12 cellular contexts compared by ENCODE assay signal in the genomic region with DNA sequence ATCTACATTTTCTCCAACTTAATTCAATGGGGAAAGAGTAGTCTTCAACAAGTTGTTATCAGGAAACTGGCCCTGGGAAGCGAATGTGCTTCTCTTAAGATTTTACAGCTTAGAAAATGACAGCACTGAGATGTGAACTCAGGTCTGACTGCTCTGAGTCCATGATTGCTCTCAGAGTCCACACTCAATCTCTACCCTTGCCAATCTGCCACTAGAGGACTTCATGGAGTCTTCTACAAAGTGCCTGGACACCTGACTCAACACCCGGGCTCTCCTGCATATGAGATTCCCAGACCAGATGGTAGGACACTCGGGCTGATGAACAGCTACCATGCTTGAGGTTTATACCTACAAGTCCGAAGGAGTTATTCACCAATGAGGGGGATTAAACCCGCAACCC.
A peak's percentile ranks its signal among the peaks of the same experiment; 100 is the strongest.
DNase-seq lines count a peak whose midpoint lies in the region; ATAC-seq, FAIRE-seq and TF ChIP-seq lines count a peak whose summit lies in the region.
"Had no signal": no experiment of that assay in that cellular context is flagged by ENCODE, and none has a peak within 500 bp of the region (broad histone marks: within the 10 kb centered on the region; RNA-seq: fewer than 3 reads in every experiment).

No MANE protein-coding gene starts in this region.

- H3K4me2 ChIP-seq in HepG2 (ENCODE audit: low read depth, low read length) (no peak overlapping the region), K562 (ENCODE audit: insufficient read depth, low read length) (peak overlapping the region; percentile 34; the same call in 1 of the 2 replicates)

- BruUV-seq in HepG2 (replicated peaks; lab: Mats Ljungman, UMichigan), result no TSS peak
- no TSS peak for BruUV-seq in K562 (replicated peaks; lab: Mats Ljungman, UMichigan)

- in situ Hi-C loops in HepG2 (cut with HindIII; ENCODE audit: extremely low pct_ligation_motif_present, low pct_unique_long_range_greater_than_20kb) (no loop called here), K562 (cut with MboI) (no loop called here)

- CTCF ChIA-PET in HepG2 (lab: Yijun Ruan, JAX; ENCODE audit: low intra/inter-chr PET ratio, low total read pairs) (no interaction called here), K562 (lab: Yijun Ruan, JAX; ENCODE audit: low intra/inter-chr PET ratio) (no interaction called here)

- TF ChIP-seq RAD21 in HepG2 (CRISPR knock-in tag; IDR thresholded peaks at IDR 0.05), result no peak
- peak in 1 of 2 experiments; percentile 48; a peak in 2 of 4 replicates for TF ChIP-seq RAD21 in K562 (CRISPR knock-in tag; conservative IDR thresholded peaks at IDR 0.05 in 1 of 2, IDR thresholded peaks at IDR 0.05 in 1 of 2)

- peak; percentile 54; the same call in 2 of the 3 replicates for ATAC-seq in HepG2
- no peak for ATAC-seq in right lobe of liver
- ATAC-seq in HG03066 (IDR thresholded peaks at IDR 0.05; ENCODE audit: low read depth, unreplicated experiment), result peak; percentile 18
- ATAC-seq in K562, result peak; percentile 72
- ATAC-seq in HG03196 (IDR thresholded peaks at IDR 0.05; ENCODE audit: unreplicated experiment), result no peak

- TF ChIP-seq EP300 in HepG2 (IDR thresholded peaks at IDR 0.05; ENCODE audit: low read depth in 2 of 2, low read length in 2 of 2) (no peak), HepG2 (CRISPR knock-in tag; IDR thresholded peaks at IDR 0.05; ENCODE audit: borderline replicate concordance) (no peak), K562 (IDR thresholded peaks at IDR 0.05; ENCODE audit: low read length) (no peak)

- H3K9me3 ChIP-seq in HepG2 (ENCODE audit: low read length) (no peaks in the 10 kb centered on the region), right lobe of liver (no peaks in the 10 kb centered on the region), K562 (replicated peaks; ENCODE audit: control insufficient read depth, insufficient read depth, low read depth, low read length) (no peaks in the 10 kb centered on the region)
- H3K9me3 ChIP-seq: SJSA1 had no signal

- H3K4me1 ChIP-seq in HepG2 (ENCODE audit: insufficient read depth, low read length), result no peaks in the 10 kb centered on the region
- no peaks in the 10 kb centered on the region for H3K4me1 ChIP-seq in right lobe of liver
- H3K4me1 ChIP-seq in K562 (replicated peaks in 1 of 2; ENCODE audit: control insufficient read depth in 2 of 2, insufficient read depth in 2 of 2, low read length in 2 of 2), result peaks cover 9 to 32% of the 10 kb centered on the region in 2 experiments; a peak in 4 of 5 replicates

- TF ChIP-seq CTCF in HepG2 (CRISPR knock-in tag; IDR thresholded peaks at IDR 0.05), result peak; percentile 20; the same call in 1 of the 2 replicates
- no peak for TF ChIP-seq CTCF in right lobe of liver (IDR thresholded peaks at IDR 0.05)
- TF ChIP-seq CTCF in K562 (IDR thresholded peaks at IDR 0.05 in 2 of 3, conservative IDR thresholded peaks at IDR 0.05 in 1 of 3; ENCODE audit: insufficient read depth in 2 of 3, low read depth in 1 of 3, low read length in 3 of 3), result peak in 2 of 3 experiments; percentile 6 to 23; a peak in 1 of 6 replicates

- no peaks in the 10 kb centered on the region; a peak in 1 of 5 replicates for H3K36me3 ChIP-seq in HepG2 (replicated peaks in 1 of 2; ENCODE audit: control insufficient read depth in 1 of 2, insufficient read depth in 2 of 2, low read length in 2 of 2)
- no peaks in the 10 kb centered on the region for H3K36me3 ChIP-seq in right lobe of liver
- H3K36me3 ChIP-seq in K562 (ENCODE audit: control insufficient read depth, insufficient read depth, low read length), result peaks cover 7% of the 10 kb centered on the region; the same call in 1 of the 3 replicates
- H3K36me3 ChIP-seq: SJSA1 had no signal

- no peaks in the 10 kb centered on the region; a peak in 1 of 5 replicates for H3K27me3 ChIP-seq in HepG2 (ENCODE audit: control insufficient read depth in 1 of 2, insufficient read depth in 2 of 2, low read length in 2 of 2)
- H3K27me3 ChIP-seq in right lobe of liver, result no peaks in the 10 kb centered on the region
- no peaks in the 10 kb centered on the region for H3K27me3 ChIP-seq in K562 (ENCODE audit: control insufficient read depth in 2 of 2, insufficient read depth in 2 of 2, low read length in 2 of 2)
- H3K27me3 ChIP-seq: SJSA1 had no signal

- intact Hi-C loops in HepG2 (cut with micrococcal nuclease; ENCODE audit: unreplicated experiment) (no loop called here), right lobe of liver (cut with DNase I) (no loop called here), K562 (cut with micrococcal nuclease) (loop anchor here (5.0 kb wide), 1 partner anchor 46 kb away; no protein-coding TSS in a partner anchor)

- H3K4me3 ChIP-seq in HepG2 (replicated peaks in 1 of 3; ENCODE audit: insufficient read depth in 1 of 3, low read depth in 2 of 3, low read length in 3 of 3), result no peak overlapping the region
- H3K4me3 ChIP-seq in right lobe of liver, result no peak overlapping the region
- no peak overlapping the region for H3K4me3 ChIP-seq in K562
- H3K4me3 ChIP-seq: SJSA1 had no signal

- H3K9ac ChIP-seq in HepG2 (ENCODE audit: insufficient read depth, low read depth, low read length), result no peak overlapping the region
- H3K9ac ChIP-seq in K562 (ENCODE audit: insufficient read depth in 1 of 2, low read depth in 2 of 2, low read length in 2 of 2), result peak overlapping the region; percentile 37 to 45; a peak in 2 of 4 replicates

- DNase-seq in HepG2 (ENCODE audit: low spot score), result no peak
- no peak for DNase-seq in right lobe of liver
- DNase-seq in K562 (ENCODE audit: extremely low read depth in 1 of 4, low spot score in 3 of 4), result peak; percentile 28 to 42 (median 37)
- DNase-seq in DMS79 treated with DMSO at 0.1 percent for 48 hours (lab: John Stamatoyannopoulos, UW), result no peak
- no peak for DNase-seq in pons (ENCODE audit: low spot score)
- DNase-seq in DMS153 treated with DMSO at 0.1 percent for 48 hours (lab: John Stamatoyannopoulos, UW; ENCODE audit: unreplicated experiment), result no peak
- DNase-seq: activated gamma-delta T cell, caudate nucleus, NCI-H2171 treated with DMSO at 0.1 percent for 48 hours had no signal

- 92% methylated on average over 5 of the region's 5 CpGs for WGBS in HepG2 (ENCODE audit: low lambda C conversion rate)
- 89% methylated on average over 3 of the region's 5 CpGs for WGBS in right lobe of liver (ENCODE audit: insufficient coverage, low coverage, low lambda C conversion rate, missing lambda C conversion rate)
- WGBS in K562 (ENCODE audit: insufficient coverage, low coverage, missing lambda C conversion rate), result 33% methylated on average over 5 of the region's 5 CpGs

- no peak for FAIRE-seq in HepG2 (lab: Jason Lieb, UNC)
- no peak for FAIRE-seq in K562 (lab: Jason Lieb, UNC)

- H3K9me1 ChIP-seq in K562 (ENCODE audit: control insufficient read depth, insufficient read depth, low read length), result no peaks in the 10 kb centered on the region

- H2AFZ ChIP-seq in HepG2 (ENCODE audit: low read length) (no peak overlapping the region), K562 (ENCODE audit: low read depth, low read length) (no peak overlapping the region)

- POLR2A ChIA-PET in HepG2 (lab: Yijun Ruan, JAX) (no interaction called here), K562 (lab: Yijun Ruan, JAX) (interaction anchor here (0.5 to 1.9 kb wide), 4 partner anchors 9 to 455 kb away, joined by 3 to 5 read pairs (median 3); no protein-coding TSS in a partner anchor)

- H3K27ac ChIP-seq in HepG2 (ENCODE audit: extremely low read length, insufficient read depth, low read length) (no peak overlapping the region), right lobe of liver (no peak overlapping the region), K562 (ENCODE audit: extremely low read depth, low read depth, low read length) (peak overlapping the region; percentile 69; the same call in 2 of the 3 replicates)
- H3K27ac ChIP-seq: SJSA1 had no signal

- H3K79me2 ChIP-seq in HepG2 (ENCODE audit: insufficient read depth, low read length) (no peaks in the 10 kb centered on the region), K562 (ENCODE audit: control insufficient read depth, insufficient read depth, low read length) (peaks cover 52% of the 10 kb centered on the region)

- TF ChIP-seq POLR2A in HepG2 (IDR thresholded peaks at IDR 0.05; ENCODE audit: insufficient read depth in 1 of 2, low read depth in 2 of 2, low read length in 2 of 2) (no peak), right lobe of liver (IDR thresholded peaks at IDR 0.05) (no peak), K562 (conservative IDR thresholded peaks at IDR 0.05) (no peak)

- H4K20me1 ChIP-seq in HepG2 (ENCODE audit: insufficient read depth, low read length) (no peaks in the 10 kb centered on the region), K562 (replicated peaks; ENCODE audit: control insufficient read depth, insufficient read depth, low read length) (no peaks in the 10 kb centered on the region)

TF ChIP-seq in HepG2, 621 proteins besides CTCF, POLR2A, EP300 and RAD21 (continues in another document):
- no peak for TF ChIP-seq ZFP62 (CRISPR knock-in tag; IDR thresholded peaks at IDR 0.05)
- no peak for TF ChIP-seq PHB2 (IDR thresholded peaks at IDR 0.05; ENCODE audit: partially characterized antibody)
- no peak for TF ChIP-seq IRF2 (CRISPR knock-in tag; IDR thresholded peaks at IDR 0.05)
- no peak for TF ChIP-seq DPF2 (CRISPR knock-in tag; IDR thresholded peaks at IDR 0.05; ENCODE audit: borderline replicate concordance, low read depth)
- TF ChIP-seq NR2F2 (IDR thresholded peaks at IDR 0.05; ENCODE audit: borderline replicate concordance, low read depth), result no peak
- TF ChIP-seq FOSL2 (CRISPR knock-in tag; IDR thresholded peaks at IDR 0.05), result no peak
- TF ChIP-seq RBM39 (IDR thresholded peaks at IDR 0.05; ENCODE audit: low read depth, low read length, poor library complexity, severe bottlenecking), result no peak
- no peak for TF ChIP-seq MXI1 (IDR thresholded peaks at IDR 0.05; ENCODE audit: borderline replicate concordance, low read depth, low read length)
- TF ChIP-seq ZBTB20 (CRISPR knock-in tag; IDR thresholded peaks at IDR 0.05; ENCODE audit: borderline replicate concordance, low read depth), result no peak
- TF ChIP-seq ZNF556 (CRISPR knock-in tag; IDR thresholded peaks at IDR 0.05; ENCODE audit: borderline replicate concordance), result no peak

TF ChIP-seq in K562, 482 proteins besides CTCF, POLR2A, EP300 and RAD21 (continues in another document):
- TF ChIP-seq PTTG1 (tag; IDR thresholded peaks at IDR 0.05; ENCODE audit: low read depth), result 0 out of 2 replicates have a peak, but pooled peaks have one; percentile 29
- 0 out of 2 replicates have a peak, but pooled peaks have one; percentile 8 for TF ChIP-seq L3MBTL2 (IDR thresholded peaks at IDR 0.05)
- TF ChIP-seq CREB3 (tag; conservative IDR thresholded peaks at IDR 0.05; ENCODE audit: low read depth), result 0 out of 2 replicates have a peak, but pooled peaks have one; percentile 41
- TF ChIP-seq NR4A1 (CRISPR knock-in tag; IDR thresholded peaks at IDR 0.05), result no peak
- peak; percentile 38; the same call in 1 of the 2 replicates for TF ChIP-seq NR4A1 (tag; IDR thresholded peaks at IDR 0.05)

Comparison
In these comparisons a context has a peak if more than half of its experiments do, and no peak if none do; other contexts are left out.
1. ATAC-seq: peak in HepG2 (single experiment), HG03066 (single experiment) and K562 (single experiment); none in right lobe of liver (0 of 4) and HG03196 (single experiment).
2. CTCF ChIP-seq: peak in HepG2 (single experiment) and K562 (2 of 3); none in right lobe of liver (0 of 4).
3. DNase-seq: peak in K562 (4 of 4); none in HepG2 (single experiment), right lobe of liver (0 of 3), DMS79 treated with DMSO at 0.1 percent for 48 hours (single experiment), pons (single experiment) and DMS153 treated with DMSO at 0.1 percent for 48 hours (single experiment).
4. Of the 241 proteins assayed by ChIP-seq in both HepG2 and K562: peak only in HepG2: none; only in K562: CREB3; in both: CTCF; in neither: 238; mixed calls (peak in some experiments, not most) for 1.